In genomic region chr1:18893120-18893519, GRCh38 we compare ENCODE assay signal across 30 cellular contexts. TPM values are rescaled to one million over a fixed set of nuclear protein-coding genes. Genes with fewer than 3 reads are reported as not detected.
"Had no signal": no experiment of that assay in that cellular context is flagged by ENCODE, and none has a peak within 500 bp of the region (broad histone marks: within the 10 kb centered on the region; RNA-seq: fewer than 3 reads in every experiment).

No MANE protein-coding gene starts in this region.

- H3K27me3 ChIP-seq: ascending aorta, breast epithelium, colonic mucosa, dorsolateral prefrontal cortex, esophagus muscularis mucosa, gastrocnemius medialis, sigmoid colon, upper lobe of right lung had no signal

- FAIRE-seq: keratinocyte had no signal

- ATAC-seq: activated CD8-positive, alpha-beta memory T cell treated with anti-CD3 and anti-CD28 coated beads, Interleukin-2, amount 10 ng/mL, durations not matched to agents 7 days and 5 days; activated CD8-positive, alpha-beta T cell treated with anti-CD3 and anti-CD28 coated beads for 36 hours; activated naive CD8-positive, alpha-beta T cell treated with anti-CD3 and anti-CD28 coated beads, Interleukin-2, amount 50 U/mL, for 24 hours; effector memory CD8-positive, alpha-beta T cell; gastrocnemius medialis; lower lobe of right lung; mucosa of descending colon; T-cell; upper lobe of right lung had no signal

- H3K36me3 ChIP-seq: breast epithelium, colonic mucosa, upper lobe of right lung had no signal

- H3K27ac ChIP-seq: ascending aorta, breast epithelium, colonic mucosa, dorsolateral prefrontal cortex, esophagus muscularis mucosa, gastrocnemius medialis, lower lobe of right lung, sigmoid colon, upper lobe of right lung, VCaP had no signal

- H3K4me3 ChIP-seq: ascending aorta, breast epithelium, colonic mucosa, dorsolateral prefrontal cortex, esophagus muscularis mucosa, gastrocnemius medialis, lower lobe of right lung, mucosa of descending colon, sigmoid colon, upper lobe of right lung had no signal

- H3K4me1 ChIP-seq: breast epithelium, colonic mucosa, lower lobe of right lung, upper lobe of right lung had no signal

- H3K9me3 ChIP-seq: ascending aorta, breast epithelium, colonic mucosa, esophagus muscularis mucosa, gastrocnemius medialis, lower lobe of right lung, mucosa of descending colon, sigmoid colon, upper lobe of right lung had no signal

- DNase-seq: activated CD4-positive, alpha-beta T cell treated with anti-CD3 and anti-CD28 coated beads, Interleukin-2, amount 10 ng/mL, durations not matched to agents 7 days and 5 days; activated CD4-positive, CD25-positive, alpha-beta regulatory T cell treated with anti-CD3 and anti-CD28 coated beads, Interleukin-2, amount 50 U/mL, for 72 hours; activated CD8-positive, alpha-beta memory T cell treated with anti-CD3 and anti-CD28 coated beads, Interleukin-2, amount 10 ng/mL, durations not matched to agents 7 days and 5 days; activated CD8-positive, alpha-beta T cell treated with anti-CD3 and anti-CD28 coated beads for 36 hours; activated effector memory CD4-positive, alpha-beta T cell treated with anti-CD3 and anti-CD28 coated beads, Interleukin-2, amount 50 U/mL, for 16 hours; activated naive CD4-positive, alpha-beta T cell treated with anti-CD3 and anti-CD28 coated beads, Interleukin-2, amount 50 U/mL, for 16 hours; activated naive CD8-positive, alpha-beta T cell treated with anti-CD3 and anti-CD28 coated beads, Interleukin-2, amount 50 U/mL, for 24 hours; activated T-cell treated with anti-CD3 and anti-CD28 coated beads for 4 hours; colonic mucosa; dorsolateral prefrontal cortex; effector memory CD8-positive, alpha-beta T cell; gastrocnemius medialis; hypothalamus; lower lobe of right lung; mesendoderm; mucosa of descending colon; occipital lobe; posterior cingulate gyrus; sigmoid colon; stimulated activated CD4-positive, alpha-beta T cell treated with anti-CD3 and anti-CD28 coated beads, Interleukin-4, amount 100 ng/mL, for 1 hour; stimulated activated naive CD4-positive, alpha-beta T cell; T-cell; upper lobe of right lung had no signal

RNA-seq across cellular contexts. Expression of gene TAS1R2, which starts 33.7 kb away (rescaled TPM):
- total RNA-seq: activated CD4-positive, alpha-beta T cell treated with anti-CD3 and anti-CD28 coated beads, Interleukin-2, amount 10 ng/mL, durations not matched to agents 7 days and 5 days; activated CD8-positive, alpha-beta memory T cell treated with anti-CD3 and anti-CD28 coated beads, Interleukin-2, amount 10 ng/mL, durations not matched to agents 7 days and 5 days; activated CD8-positive, alpha-beta T cell treated with anti-CD3 and anti-CD28 coated beads for 36 hours; ascending aorta; breast epithelium; colonic mucosa; dorsolateral prefrontal cortex; esophagus muscularis mucosa; gastrocnemius medialis; lower lobe of right lung; mucosa of descending colon; occipital lobe; sigmoid colon; subcutaneous adipose tissue; T-cell; upper lobe of right lung had no signal
- polyA plus RNA-seq: keratinocyte, neural cell, sigmoid colon had no signal
